ENCODE assay signal across 12 cellular contexts in genomic region chr5:95779611-95780010, GRCh38. TPM values are rescaled to one million over a fixed set of nuclear protein-coding genes. Genes with fewer than 3 reads are reported as not detected.
DNase-seq lines count a peak whose midpoint lies in the region; ATAC-seq, FAIRE-seq and TF ChIP-seq lines count a peak whose summit lies in the region.
"Had no signal": no experiment of that assay in that cellular context is flagged by ENCODE, and none has a peak within 500 bp of the region (broad histone marks: within the 10 kb centered on the region; RNA-seq: fewer than 3 reads in every experiment).

No MANE protein-coding gene starts in this region.

- H3K27ac ChIP-seq in astrocyte (ENCODE audit: low read depth, low read length) (no peak overlapping the region), left lung (peak overlapping the region; percentile 13 to 70), suprapubic skin (peak overlapping the region; percentile 51)

- H3K4me2 ChIP-seq in astrocyte (ENCODE audit: low read length), result peak overlapping the region; percentile 9

- no peak for TF ChIP-seq CTCF in astrocyte (IDR thresholded peaks at IDR 0.05; ENCODE audit: insufficient read depth, low read depth, low read length)
- no peak for TF ChIP-seq CTCF in left lung (IDR thresholded peaks at IDR 0.05)
- no peak for TF ChIP-seq CTCF in suprapubic skin (IDR thresholded peaks at IDR 0.05)

- peak overlapping the region; percentile 70 for H3K27ac Mint-ChIP-seq in astrocyte (ENCODE audit: unreplicated experiment)
- no peak overlapping the region for H3K27ac Mint-ChIP-seq in activated CD4-positive, alpha-beta memory T cell treated with anti-CD3 and anti-CD28 coated beads for 36 hours

- no peaks in the 10 kb centered on the region for H3K9me3 ChIP-seq in astrocyte (ENCODE audit: insufficient read depth, low read depth, low read length)
- H3K9me3 ChIP-seq in left lung, result no peaks in the 10 kb centered on the region
- H3K9me3 ChIP-seq in suprapubic skin, result no peaks in the 10 kb centered on the region
- H3K9me3 ChIP-seq: uterus had no signal

- H3K79me2 ChIP-seq in astrocyte (ENCODE audit: insufficient read depth, low read length), result no peaks in the 10 kb centered on the region

- H2AFZ ChIP-seq in astrocyte (ENCODE audit: low read depth, low read length), result no peak overlapping the region

- H3K9ac ChIP-seq in astrocyte (ENCODE audit: low read length), result peak overlapping the region; percentile 13

- peak; percentile 41 for ATAC-seq in left lung
- ATAC-seq: activated T-cell treated with anti-CD3 and anti-CD28 coated beads, Interleukin-2, amount 50 U/mL, for 4 hours had no signal

- WGBS in suprapubic skin, result 54% methylated on average over 2 of the region's 2 CpGs

- no peak overlapping the region for H3K4me3 Mint-ChIP-seq in astrocyte (ENCODE audit: unreplicated experiment)
- no peak overlapping the region for H3K4me3 Mint-ChIP-seq in activated CD4-positive, alpha-beta memory T cell treated with anti-CD3 and anti-CD28 coated beads for 36 hours
- H3K4me3 Mint-ChIP-seq: activated T-cell treated with anti-CD3 and anti-CD28 coated beads, Interleukin-2, amount 50 U/mL, for 4 hours had no signal

- TF ChIP-seq EP300 in suprapubic skin (IDR thresholded peaks at IDR 0.05), result no peak

- in situ Hi-C loops in KBM-7 (cut with MboI; ENCODE audit: low pct_unique_long_range_greater_than_20kb, low sequenced_read_pairs), result no loop called here

- POLR2A ChIA-PET in activated CD4-positive, alpha-beta memory T cell treated with anti-CD3 and anti-CD28 coated beads for 36 hours (lab: Charles Lee), result interaction anchor here (1.0 kb wide), 1 partner anchor 20 kb away, joined by 3 read pairs; no protein-coding TSS in a partner anchor

- no peaks in the 10 kb centered on the region for H4K20me1 ChIP-seq in astrocyte (ENCODE audit: insufficient read depth, low read length)

- peaks cover 3% of the 10 kb centered on the region for H3K36me3 ChIP-seq in astrocyte (ENCODE audit: insufficient read depth, low read length)
- H3K36me3 ChIP-seq in left lung, result no peaks in the 10 kb centered on the region
- peaks cover 11% of the 10 kb centered on the region for H3K36me3 ChIP-seq in suprapubic skin
- H3K36me3 ChIP-seq: uterus had no signal

- H3K4me1 ChIP-seq in astrocyte (ENCODE audit: insufficient read depth, low read length) (peaks cover 6% of the 10 kb centered on the region), left lung (peaks cover 0 to 28% of the 10 kb centered on the region in 2 donors), suprapubic skin (peaks cover 24% of the 10 kb centered on the region)
- H3K4me1 ChIP-seq: uterus had no signal

- no peak for TF ChIP-seq POLR2A in suprapubic skin (IDR thresholded peaks at IDR 0.05)

- H3K27me3 Mint-ChIP-seq in astrocyte (ENCODE audit: low read depth, unreplicated experiment), result no peaks in the 10 kb centered on the region
- no peaks in the 10 kb centered on the region for H3K27me3 Mint-ChIP-seq in activated CD4-positive, alpha-beta memory T cell treated with anti-CD3 and anti-CD28 coated beads for 36 hours

- peaks cover 20% of the 10 kb centered on the region for H3K4me1 Mint-ChIP-seq in astrocyte (ENCODE audit: low read depth, unreplicated experiment)
- H3K4me1 Mint-ChIP-seq in activated CD4-positive, alpha-beta memory T cell treated with anti-CD3 and anti-CD28 coated beads for 36 hours (ENCODE audit: low read depth), result peaks cover 4% of the 10 kb centered on the region

- DNase-seq in KBM-7, result peak; percentile 37
- DNase-seq in astrocyte (ENCODE audit: low read depth), result peak; percentile 55
- DNase-seq in left lung, result no peak
- DNase-seq in suprapubic skin (ENCODE audit: low spot score in 2 of 2), result no peak
- DNase-seq in DMS114 treated with DMSO at 0.1 percent for 48 hours (lab: John Stamatoyannopoulos, UW; ENCODE audit: unreplicated experiment), result no peak
- no peak for DNase-seq in activated CD4-positive, alpha-beta memory T cell treated with anti-CD3 and anti-CD28 coated beads for 36 hours
- no peak for DNase-seq in T1000 (lab: John Stamatoyannopoulos, UW)
- DNase-seq: activated T-cell treated with anti-CD3 and anti-CD28 coated beads, Interleukin-2, amount 50 U/mL, for 4 hours; cortex of kidney; HCEC 1CT; NCI-H1048; uterus had no signal

- FAIRE-seq in astrocyte (lab: Jason Lieb, UNC), result no peak

- H3K9me3 Mint-ChIP-seq in astrocyte (ENCODE audit: unreplicated experiment), result no peaks in the 10 kb centered on the region
- H3K9me3 Mint-ChIP-seq in activated CD4-positive, alpha-beta memory T cell treated with anti-CD3 and anti-CD28 coated beads for 36 hours, result no peaks in the 10 kb centered on the region
- H3K9me3 Mint-ChIP-seq: activated T-cell treated with anti-CD3 and anti-CD28 coated beads, Interleukin-2, amount 50 U/mL, for 4 hours had no signal

- H3K36me3 Mint-ChIP-seq in astrocyte (ENCODE audit: low read depth, unreplicated experiment), result peaks cover 4% of the 10 kb centered on the region
- no peaks in the 10 kb centered on the region for H3K36me3 Mint-ChIP-seq in activated CD4-positive, alpha-beta memory T cell treated with anti-CD3 and anti-CD28 coated beads for 36 hours

- CTCF ChIA-PET in activated CD4-positive, alpha-beta memory T cell treated with anti-CD3 and anti-CD28 coated beads for 36 hours (lab: Charles Lee), result interaction anchor here (1.2 to 11.2 kb wide), 6 partner anchors 10 to 115 kb away, joined by 3 to 463 read pairs (median 6); no protein-coding TSS in a partner anchor

- intact Hi-C loops in left lung (cut with DNase I), result loop anchor here (5.0 to 10.0 kb wide), 2 partner anchors 63 to 65 kb away; no protein-coding TSS in a partner anchor
- intact Hi-C loops in activated CD4-positive, alpha-beta memory T cell treated with anti-CD3 and anti-CD28 coated beads for 36 hours (cut with micrococcal nuclease), result loop anchor here (2.0 kb wide), 1 partner anchor 29 kb away; no protein-coding TSS in a partner anchor

- H3K27me3 ChIP-seq in astrocyte (ENCODE audit: insufficient read depth, low read length) (no peaks in the 10 kb centered on the region), left lung (no peaks in the 10 kb centered on the region), suprapubic skin (no peaks in the 10 kb centered on the region)
- H3K27me3 ChIP-seq: uterus had no signal

- H3K4me3 ChIP-seq in astrocyte (ENCODE audit: insufficient read depth, low read depth, low read length), result no peak overlapping the region
- H3K4me3 ChIP-seq in left lung, result no peak overlapping the region
- H3K4me3 ChIP-seq in suprapubic skin, result no peak overlapping the region
- H3K4me3 ChIP-seq: uterus had no signal

RNA-seq across cellular contexts. Expression of gene GLRX, which starts 42.9 kb away (rescaled TPM):
- total RNA-seq in astrocyte, result 38.4 and 40.5 TPM in 2 replicates
- total RNA-seq in left lung, result 10 to 100 TPM; 60.3 to 98.1 TPM
- total RNA-seq in suprapubic skin, result 100 to 1,000 TPM in 2 of 4 donors, 10 to 100 TPM in 2; 30.9 to 151 (median 80.0) TPM
- total RNA-seq in activated CD4-positive, alpha-beta memory T cell treated with anti-CD3 and anti-CD28 coated beads for 36 hours, result 10 to 100 TPM; 33.2 to 34.0 TPM

RNA-seq across cellular contexts. Expression of gene RHOBTB3, which starts 48.5 kb away (rescaled TPM):
- total RNA-seq in astrocyte (65.7 and 73.8 TPM in 2 replicates), left lung (10 to 100 TPM; 26.5 to 93.0 TPM), suprapubic skin (10 to 100 TPM; 31.0 to 74.2 (median 46.3) TPM)
- total RNA-seq in activated CD4-positive, alpha-beta memory T cell treated with anti-CD3 and anti-CD28 coated beads for 36 hours, result under 1 TPM; 0.75 to 0.97 TPM

Comparison
In these comparisons a context has a peak if more than half of its experiments do, and no peak if none do; other contexts are left out.
1. DNase-seq: peak in KBM-7 (single experiment) and astrocyte (single experiment); none in left lung (0 of 2), suprapubic skin (0 of 2), DMS114 treated with DMSO at 0.1 percent for 48 hours (single experiment), activated CD4-positive, alpha-beta memory T cell treated with anti-CD3 and anti-CD28 coated beads for 36 hours (single experiment) and T1000 (single experiment).
2. RNA of gene RHOBTB3, which starts 48.5 kb away (total RNA-seq): 26.5 to 93.0 TPM in left lung, 65.7 to 73.8 TPM in astrocyte and 31.0 to 74.2 TPM in suprapubic skin; 0.75 to 0.97 TPM in activated CD4-positive, alpha-beta memory T cell treated with anti-CD3 and anti-CD28 coated beads for 36 hours; every median in the first group is over 10 times any median in the second.